Comparison of ENCODE assay signal across 1 cellular context in the genomic region with DNA sequence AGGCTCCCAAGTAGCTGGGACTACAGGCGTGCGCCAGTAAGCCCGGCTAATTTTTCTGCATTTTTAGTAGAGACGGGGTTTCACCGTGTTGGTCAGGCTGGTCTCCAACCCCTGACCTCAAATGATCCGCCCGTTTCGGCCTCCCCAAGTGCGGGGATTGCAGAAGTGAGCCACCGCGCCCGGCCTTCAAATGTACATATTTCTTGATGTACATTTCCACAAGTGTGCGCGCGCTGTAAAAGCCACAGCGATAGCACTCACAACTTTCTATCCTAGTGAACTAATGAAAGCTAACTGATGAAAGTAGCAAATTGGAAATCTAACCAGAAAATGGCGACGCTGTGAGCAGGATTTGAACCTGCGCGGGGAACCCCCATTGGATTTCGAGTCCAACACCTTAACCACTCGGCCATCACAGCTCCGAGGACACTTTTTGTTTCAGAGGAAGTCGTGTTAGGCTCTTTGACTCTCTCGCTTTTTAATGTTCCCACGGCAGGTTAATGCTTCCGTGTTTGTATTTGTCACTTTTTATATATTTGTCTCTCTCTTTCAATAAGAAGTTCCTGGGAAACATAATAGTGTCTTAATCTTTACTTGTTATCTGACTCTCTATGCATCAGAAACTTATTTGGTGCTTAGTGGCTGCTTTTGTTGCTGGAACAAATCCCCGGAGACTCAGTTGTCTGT.
TF ChIP-seq lines count a peak whose summit lies in the region.

No MANE protein-coding gene starts in this region.

TF ChIP-seq in HEK293, 187 proteins besides CTCF, POLR2A, EP300 and RAD21 (continued from another document):
- TF ChIP-seq, protein P1, sequence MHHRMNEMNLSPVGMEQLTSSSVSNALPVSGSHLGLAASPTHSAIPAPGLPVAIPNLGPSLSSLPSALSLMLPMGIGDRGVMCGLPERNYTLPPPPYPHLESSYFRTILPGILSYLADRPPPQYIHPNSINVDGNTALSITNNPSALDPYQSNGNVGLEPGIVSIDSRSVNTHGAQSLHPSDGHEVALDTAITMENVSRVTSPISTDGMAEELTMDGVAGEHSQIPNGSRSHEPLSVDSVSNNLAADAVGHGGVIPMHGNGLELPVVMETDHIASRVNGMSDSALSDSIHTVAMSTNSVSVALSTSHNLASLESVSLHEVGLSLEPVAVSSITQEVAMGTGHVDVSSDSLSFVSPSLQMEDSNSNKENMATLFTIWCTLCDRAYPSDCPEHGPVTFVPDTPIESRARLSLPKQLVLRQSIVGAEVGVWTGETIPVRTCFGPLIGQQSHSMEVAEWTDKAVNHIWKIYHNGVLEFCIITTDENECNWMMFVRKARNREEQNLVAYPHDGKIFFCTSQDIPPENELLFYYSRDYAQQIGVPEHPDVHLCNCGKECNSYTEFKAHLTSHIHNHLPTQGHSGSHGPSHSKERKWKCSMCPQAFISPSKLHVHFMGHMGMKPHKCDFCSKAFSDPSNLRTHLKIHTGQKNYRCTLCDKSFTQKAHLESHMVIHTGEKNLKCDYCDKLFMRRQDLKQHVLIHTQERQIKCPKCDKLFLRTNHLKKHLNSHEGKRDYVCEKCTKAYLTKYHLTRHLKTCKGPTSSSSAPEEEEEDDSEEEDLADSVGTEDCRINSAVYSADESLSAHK (tag by site-specific recombination; IDR thresholded peaks at IDR 0.05) = no peak
- TF ChIP-seq ZNF521 (tag by site-specific recombination; IDR thresholded peaks at IDR 0.05) = no peak
- TF ChIP-seq ZNF621 (tag by site-specific recombination; IDR thresholded peaks at IDR 0.05) = no peak
- TF ChIP-seq WT1 (tag by site-specific recombination; IDR thresholded peaks at IDR 0.05) = peak; percentile 79
- no peak for TF ChIP-seq ZNF138 (tag by site-specific recombination; IDR thresholded peaks at IDR 0.05; ENCODE audit: borderline replicate concordance)
- peak; percentile 46; the same call in 1 of the 2 replicates for TF ChIP-seq OSR2 (tag by site-specific recombination; IDR thresholded peaks at IDR 0.05)
- peak; percentile 14 for TF ChIP-seq ZNF792 (tag by site-specific recombination; IDR thresholded peaks at IDR 0.05)
- peak; percentile 61 for TF ChIP-seq PRDM10 (tag by site-specific recombination; IDR thresholded peaks at IDR 0.05)
- TF ChIP-seq, protein P2, sequence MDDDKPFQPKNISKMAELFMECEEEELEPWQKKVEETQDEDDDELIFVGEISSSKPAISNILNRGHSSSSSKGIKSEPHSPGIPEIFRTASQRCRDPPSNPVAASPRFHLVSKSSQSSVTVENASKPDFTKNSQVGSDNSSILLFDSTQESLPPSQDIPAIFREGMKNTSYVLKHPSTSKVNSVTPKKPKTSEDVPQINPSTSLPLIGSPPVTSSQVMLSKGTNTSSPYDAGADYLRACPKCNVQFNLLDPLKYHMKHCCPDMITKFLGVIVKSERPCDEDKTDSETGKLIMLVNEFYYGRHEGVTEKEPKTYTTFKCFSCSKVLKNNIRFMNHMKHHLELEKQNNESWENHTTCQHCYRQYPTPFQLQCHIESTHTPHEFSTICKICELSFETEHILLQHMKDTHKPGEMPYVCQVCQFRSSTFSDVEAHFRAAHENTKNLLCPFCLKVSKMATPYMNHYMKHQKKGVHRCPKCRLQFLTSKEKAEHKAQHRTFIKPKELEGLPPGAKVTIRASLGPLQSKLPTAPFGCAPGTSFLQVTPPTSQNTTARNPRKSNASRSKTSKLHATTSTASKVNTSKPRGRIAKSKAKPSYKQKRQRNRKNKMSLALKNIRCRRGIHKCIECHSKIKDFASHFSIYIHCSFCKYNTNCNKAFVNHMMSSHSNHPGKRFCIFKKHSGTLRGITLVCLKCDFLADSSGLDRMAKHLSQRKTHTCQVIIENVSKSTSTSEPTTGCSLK (tag by site-specific recombination; IDR thresholded peaks at IDR 0.05) = no peak
- TF ChIP-seq ZNF558 (tag by site-specific recombination; IDR thresholded peaks at IDR 0.05) = peak; percentile 88
- TF ChIP-seq BCL6B (tag by site-specific recombination; IDR thresholded peaks at IDR 0.05) = no peak
- TF ChIP-seq ZNF174 (tag by site-specific recombination; IDR thresholded peaks at IDR 0.05) = no peak
- TF ChIP-seq ZNF398 (tag by site-specific recombination; IDR thresholded peaks at IDR 0.05) = no peak
- TF ChIP-seq ZNF423 (tag by site-specific recombination; IDR thresholded peaks at IDR 0.05) = no peak
- TF ChIP-seq ZNF366 (tag by site-specific recombination; conservative IDR thresholded peaks at IDR 0.05) = peak; percentile 92
- no peak for TF ChIP-seq OVOL3 (tag by site-specific recombination; IDR thresholded peaks at IDR 0.05)
- TF ChIP-seq ZNF37A (tag by site-specific recombination; IDR thresholded peaks at IDR 0.05) = 0 out of 2 replicates have a peak, but pooled peaks have one; percentile 23
- no peak for TF ChIP-seq ZNF426 (tag by site-specific recombination; IDR thresholded peaks at IDR 0.05)
- 0 out of 2 replicates have a peak, but pooled peaks have one; percentile 30 for TF ChIP-seq TSHZ1 (tag by site-specific recombination; IDR thresholded peaks at IDR 0.05; ENCODE audit: borderline replicate concordance)
- no peak for TF ChIP-seq ZNF510 (tag by site-specific recombination; IDR thresholded peaks at IDR 0.05; ENCODE audit: insufficient replicate concordance)
- TF ChIP-seq ZNF610 (tag by site-specific recombination; IDR thresholded peaks at IDR 0.05; ENCODE audit: borderline replicate concordance) = peak; percentile 55; the same call in 1 of the 2 replicates
- TF ChIP-seq ZBTB17 (tag by site-specific recombination; IDR thresholded peaks at IDR 0.05) = peak; percentile 97
- TF ChIP-seq ZNF335 (tag by site-specific recombination; conservative IDR thresholded peaks at IDR 0.05) = peak; percentile 19; the same call in 1 of the 2 replicates
- TF ChIP-seq ZNF223 (tag by site-specific recombination; IDR thresholded peaks at IDR 0.05) = no peak
- peak; percentile 75; the same call in 1 of the 2 replicates for TF ChIP-seq ZNF394 (tag by site-specific recombination; IDR thresholded peaks at IDR 0.05; ENCODE audit: borderline replicate concordance)
- no peak for TF ChIP-seq RBAK (tag by site-specific recombination; IDR thresholded peaks at IDR 0.05)
- no peak for TF ChIP-seq ZNF292 (tag by site-specific recombination; IDR thresholded peaks at IDR 0.05; ENCODE audit: borderline replicate concordance, low read depth)
- TF ChIP-seq ZNF654 (tag by site-specific recombination; IDR thresholded peaks at IDR 0.05; ENCODE audit: low read depth) = no peak
